8 cellular contexts compared by ENCODE assay signal in the genomic region with DNA sequence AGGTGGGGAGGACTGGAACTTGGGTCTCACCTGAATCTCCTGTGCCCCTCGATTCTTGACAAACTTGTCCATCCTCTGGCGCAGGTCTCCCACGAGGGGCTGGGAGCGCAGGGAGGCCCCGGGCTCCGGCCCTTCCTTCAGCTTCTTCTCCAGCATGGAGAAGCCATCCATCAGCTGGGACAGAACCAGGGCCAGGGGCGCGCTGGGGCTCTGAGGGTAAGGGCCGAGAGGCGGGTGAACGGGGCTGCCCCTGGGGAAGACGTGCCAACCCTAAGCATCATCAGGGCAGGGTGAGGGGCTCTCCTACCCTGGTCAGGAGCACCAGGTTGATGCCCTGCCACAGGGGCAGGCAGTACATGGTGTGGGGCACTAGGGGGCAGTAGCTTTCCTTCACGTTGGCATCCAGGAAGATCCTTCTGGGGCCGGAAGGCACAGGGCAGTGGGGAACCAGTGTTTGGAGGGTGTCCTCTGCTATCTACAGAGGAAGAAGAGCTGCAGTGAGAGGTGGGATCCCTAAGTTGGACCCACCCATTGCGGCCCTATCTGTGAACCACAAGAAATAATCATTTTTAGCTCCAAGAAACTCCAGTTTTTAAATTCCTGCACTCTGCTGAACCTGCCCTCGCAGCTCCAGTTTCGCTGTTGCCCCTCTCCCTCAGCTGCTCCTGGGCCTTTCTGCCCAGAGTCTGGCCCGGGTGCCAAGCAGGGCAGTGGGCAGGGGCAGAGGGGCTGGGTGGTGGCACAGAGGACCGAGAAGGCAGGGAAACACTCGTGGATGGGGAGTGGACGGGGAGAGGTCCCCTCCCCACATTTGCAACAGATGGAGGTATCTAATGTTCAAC. TPM values are rescaled to one million over a fixed set of nuclear protein-coding genes. Genes with fewer than 3 reads are reported as not detected.
DNase-seq lines count a peak whose midpoint lies in the region; ATAC-seq and TF ChIP-seq lines count a peak whose summit lies in the region.

No MANE protein-coding gene starts in this region.

- no peaks in the 10 kb centered on the region for H3K9me2 ChIP-seq in MM.1S (replicated peaks; ENCODE audit: insufficient read depth, low read length)

- DNase-seq in EL (peak; percentile 45), MM.1S (peak; percentile 34), osteoblast (ENCODE audit: insufficient read length, low spot score, missing footprints) (peak; percentile 92)
- DNase-seq in activated CD4-positive, alpha-beta T cell treated with anti-CD3 and anti-CD28 coated beads, Interleukin-2, amount 10 ng/mL, durations not matched to agents 7 days and 5 days: peak; percentile 46

- CTCF ChIA-PET in activated CD4-positive, alpha-beta T cell treated with anti-CD3 and anti-CD28 coated beads, Interleukin-2, amount 10 ng/mL, durations not matched to agents 7 days and 5 days (lab: Charles Lee): interaction anchor here (0.7 to 1.7 kb wide), 6 partner anchors 9 to 41 kb away, joined by 3 to 5 read pairs (median 4); no protein-coding TSS in a partner anchor

- no peak overlapping the region for H3K4me3 Mint-ChIP-seq in activated CD4-positive, alpha-beta T cell treated with anti-CD3 and anti-CD28 coated beads, Interleukin-2, amount 10 ng/mL, durations not matched to agents 7 days and 5 days

- H3K4me1 ChIP-seq in MM.1S (ENCODE audit: low read length) (no peaks in the 10 kb centered on the region), osteoblast (ENCODE audit: insufficient read depth, low read length) (no peaks in the 10 kb centered on the region)

- H3K9me3 ChIP-seq in MM.1S (replicated peaks; ENCODE audit: insufficient read depth, low read length) (no peaks in the 10 kb centered on the region), osteoblast (ENCODE audit: low read depth, low read length) (no peaks in the 10 kb centered on the region)

- no peaks in the 10 kb centered on the region for H3K9me3 Mint-ChIP-seq in activated CD4-positive, alpha-beta T cell treated with anti-CD3 and anti-CD28 coated beads, Interleukin-2, amount 10 ng/mL, durations not matched to agents 7 days and 5 days

- H3K4me2 ChIP-seq in MM.1S (ENCODE audit: low read depth, low read length) (no peak overlapping the region), osteoblast (ENCODE audit: insufficient read depth, low read length) (no peak overlapping the region)

- H3K27me3 Mint-ChIP-seq in activated CD4-positive, alpha-beta T cell treated with anti-CD3 and anti-CD28 coated beads, Interleukin-2, amount 10 ng/mL, durations not matched to agents 7 days and 5 days: no peaks in the 10 kb centered on the region

- POLR2A ChIA-PET in activated CD4-positive, alpha-beta T cell treated with anti-CD3 and anti-CD28 coated beads, Interleukin-2, amount 10 ng/mL, durations not matched to agents 7 days and 5 days (lab: Charles Lee): no interaction called here

- H3K79me2 ChIP-seq in MM.1S (ENCODE audit: low read length) (no peaks in the 10 kb centered on the region), osteoblast (ENCODE audit: insufficient read depth, low read length) (no peaks in the 10 kb centered on the region)

- H3K36me3 Mint-ChIP-seq in activated CD4-positive, alpha-beta T cell treated with anti-CD3 and anti-CD28 coated beads, Interleukin-2, amount 10 ng/mL, durations not matched to agents 7 days and 5 days (ENCODE audit: low read depth): peaks cover 16% of the 10 kb centered on the region

- TF ChIP-seq CTCF in MM.1S (IDR thresholded peaks at IDR 0.05; ENCODE audit: low read length) (peak; percentile 74), osteoblast (IDR thresholded peaks at IDR 0.05; ENCODE audit: extremely low read depth, low read depth, low read length) (peak; percentile 72)

- no peaks in the 10 kb centered on the region for H3F3A ChIP-seq in MM.1S (ENCODE audit: insufficient read depth, low read length)

- H2AFZ ChIP-seq in MM.1S (ENCODE audit: low read length) (no peak overlapping the region), osteoblast (ENCODE audit: low read length) (no peak overlapping the region)

- ATAC-seq in GM21447 (IDR thresholded peaks at IDR 0.05; ENCODE audit: unreplicated experiment) (peak; percentile 73), esophagus mucosa (peak; percentile 51), HG03095 (IDR thresholded peaks at IDR 0.05; ENCODE audit: unreplicated experiment) (no peak), HG03469 (IDR thresholded peaks at IDR 0.05; ENCODE audit: unreplicated experiment) (no peak)

- H3K27ac Mint-ChIP-seq in activated CD4-positive, alpha-beta T cell treated with anti-CD3 and anti-CD28 coated beads, Interleukin-2, amount 10 ng/mL, durations not matched to agents 7 days and 5 days: no peak overlapping the region

- H4K20me1 ChIP-seq in MM.1S (ENCODE audit: insufficient read depth, low read length) (no peaks in the 10 kb centered on the region), osteoblast (ENCODE audit: insufficient read depth, low read length) (no peaks in the 10 kb centered on the region)

- H3K36me3 ChIP-seq in MM.1S (replicated peaks; ENCODE audit: insufficient read depth, low read length): no peaks in the 10 kb centered on the region
- peaks cover 14% of the 10 kb centered on the region for H3K36me3 ChIP-seq in osteoblast (ENCODE audit: insufficient read depth, low read length)

- H3K27me3 ChIP-seq in MM.1S (replicated peaks; ENCODE audit: insufficient read depth, low read length) (no peaks in the 10 kb centered on the region), osteoblast (ENCODE audit: insufficient read depth, low read length) (no peaks in the 10 kb centered on the region)

- H3K4me1 Mint-ChIP-seq in activated CD4-positive, alpha-beta T cell treated with anti-CD3 and anti-CD28 coated beads, Interleukin-2, amount 10 ng/mL, durations not matched to agents 7 days and 5 days: no peaks in the 10 kb centered on the region

- H3K9ac ChIP-seq in MM.1S (ENCODE audit: low read length): no peak overlapping the region

- H3K4me3 ChIP-seq in MM.1S (ENCODE audit: low read length): no peak overlapping the region
- H3K4me3 ChIP-seq in osteoblast (ENCODE audit: insufficient read depth, low read length): no peak overlapping the region

- H3K27ac ChIP-seq in MM.1S (ENCODE audit: low read length) (no peak overlapping the region), osteoblast (ENCODE audit: low read depth, low read length) (no peak overlapping the region)

RNA-seq across cellular contexts. Expression of gene PYROXD2, which starts 10.8 kb away (rescaled TPM):
- total RNA-seq in activated CD4-positive, alpha-beta T cell treated with anti-CD3 and anti-CD28 coated beads, Interleukin-2, amount 10 ng/mL, durations not matched to agents 7 days and 5 days: 1 to 10 TPM; 6.2 to 10.0 TPM
- total RNA-seq in esophagus mucosa (1.5 TPM), osteoblast (11.6 and 12.4 TPM in 2 replicates)

RNA-seq across cellular contexts. Expression of gene HPS1, which starts 21.0 kb away (rescaled TPM):
- total RNA-seq in activated CD4-positive, alpha-beta T cell treated with anti-CD3 and anti-CD28 coated beads, Interleukin-2, amount 10 ng/mL, durations not matched to agents 7 days and 5 days: 100 to 1,000 TPM in 1 of 2 experiments, 10 to 100 TPM in 1; 95.5 to 102 TPM
- total RNA-seq in esophagus mucosa (29.7 TPM), osteoblast (52.1 and 61.9 TPM in 2 replicates)

Comparison
In these comparisons a context has a peak if more than half of its experiments do, and no peak if none do; other contexts are left out.
1. DNase-seq: peak in every context shown above with its lines; median percentile 92 in osteoblast; 46 in activated CD4-positive, alpha-beta T cell treated with anti-CD3 and anti-CD28 coated beads, Interleukin-2, amount 10 ng/mL, durations not matched to agents 7 days and 5 days; 45 in EL; 34 in MM.1S.
2. ATAC-seq: peak in GM21447 (single experiment) and esophagus mucosa (single experiment); none in HG03095 (single experiment) and HG03469 (single experiment).